20 cellular contexts compared by ENCODE assay signal in genomic region chr19:33284146-33284643, GRCh38. TPM values are rescaled to one million over a fixed set of nuclear protein-coding genes. Genes with fewer than 3 reads are reported as not detected.
DNase-seq lines count a peak whose midpoint lies in the region; ATAC-seq, FAIRE-seq and TF ChIP-seq lines count a peak whose summit lies in the region.
"Had no signal": no experiment of that assay in that cellular context is flagged by ENCODE, and none has a peak within 500 bp of the region (broad histone marks: within the 10 kb centered on the region; RNA-seq: fewer than 3 reads in every experiment).

No MANE protein-coding gene starts in this region.

- H2BK15ac ChIP-seq in neuronal stem cell (ENCODE audit: low read length) (no peak overlapping the region), mesenchymal stem cell (ENCODE audit: low read depth, poor library complexity, severe bottlenecking) (no peak overlapping the region)

- no peak overlapping the region for H3K23ac ChIP-seq in neuronal stem cell (ENCODE audit: low read depth, low read length, poor library complexity)
- H3K23ac ChIP-seq in mesenchymal stem cell (ENCODE audit: low read length in 2 of 2), result no peak overlapping the region

- H3K27ac Mint-ChIP-seq in Caco-2 (ENCODE audit: unreplicated experiment), result peak overlapping the region; percentile 34
- H3K27ac Mint-ChIP-seq: CD4-positive, alpha-beta memory T cell had no signal

- DNase-seq in Caco-2 (no peak), kidney (peak; percentile 32), neuronal stem cell (ENCODE audit: low spot score) (no peak), HPDE6-E6E7 (ENCODE audit: extremely low spot score) (no peak), mesenchymal stem cell (no peak)
- DNase-seq: C1 segment of cervical spinal cord; CD4-positive, alpha-beta memory T cell; COR-L47; DMS153; DND-41; GOT3 had no signal

- H2AK5ac ChIP-seq in neuronal stem cell (ENCODE audit: low read depth, low read length), result no peak overlapping the region
- no peak overlapping the region for H2AK5ac ChIP-seq in mesenchymal stem cell (ENCODE audit: low read length, severe bottlenecking)

- POLR2A ChIA-PET in Caco-2 (lab: Charles Lee) (interaction anchor here (1.5 kb wide), 1 partner anchor 18 kb away, joined by 4 read pairs; the partner anchor contains the start of gene CEBPA), HEK293 (lab: Yijun Ruan, JAX) (interaction anchor here (1.3 to 1.4 kb wide), 3 partner anchors 14 to 89 kb away, joined by 4 to 6 read pairs (median 6); partner anchors contain the start of gene CEBPG)

- H3K4me1 Mint-ChIP-seq in Caco-2 (ENCODE audit: low read depth, unreplicated experiment), result peaks cover 39% of the 10 kb centered on the region

- H4K8ac ChIP-seq in neuronal stem cell (ENCODE audit: low read depth, low read length) (no peak overlapping the region), mesenchymal stem cell (ENCODE audit: low read length) (no peak overlapping the region)

- no CpG with 5 or more reads among the region's 12 CpGs for WGBS in neuronal stem cell (ENCODE audit: extremely low coverage in 2 of 2, insufficient read length in 2 of 2, insufficient replicate concordance in 1 of 2), 2 donors
- 88% methylated on average over 12 of the region's 12 CpGs for WGBS in mesenchymal stem cell

- H3K4me1 ChIP-seq in Caco-2 (peaks cover 38% of the 10 kb centered on the region), HEK293 (ENCODE audit: control insufficient read depth, insufficient read depth, low read length) (peaks cover 2% of the 10 kb centered on the region; the same call in 1 of the 2 replicates), kidney (ENCODE audit: control insufficient read depth in 1 of 2, insufficient read depth in 1 of 2, low read depth in 1 of 2, low read length in 2 of 2) (no peaks in the 10 kb centered on the region), neuronal stem cell (ENCODE audit: control insufficient read depth in 2 of 2, insufficient read depth in 1 of 2, low read depth in 1 of 2, low read length in 2 of 2) (peaks cover 6 to 15% of the 10 kb centered on the region in 2 donors), mesenchymal stem cell (ENCODE audit: control insufficient read depth, insufficient read depth, low read depth, low read length) (peaks cover 24% of the 10 kb centered on the region)
- H3K4me1 ChIP-seq: HAP-1 had no signal

- H2BK120ac ChIP-seq in neuronal stem cell (ENCODE audit: low read depth, low read length) (no peak overlapping the region), mesenchymal stem cell (ENCODE audit: low read depth, low read length) (no peak overlapping the region)

- no peaks in the 10 kb centered on the region for H3K27me3 Mint-ChIP-seq in Caco-2 (ENCODE audit: insufficient read depth, unreplicated experiment)
- H3K27me3 Mint-ChIP-seq: CD4-positive, alpha-beta memory T cell had no signal

- H3K4me3 ChIP-seq in Caco-2 (ENCODE audit: low read depth, low read length) (no peak overlapping the region), HEK293 (ENCODE audit: low read depth, low read length) (no peak overlapping the region), kidney (ENCODE audit: low read length in 2 of 2) (no peak overlapping the region), neuronal stem cell (ENCODE audit: low read length in 2 of 2) (no peak overlapping the region), mesenchymal stem cell (ENCODE audit: insufficient read depth in 1 of 2, low read depth in 1 of 2, low read length in 2 of 2) (no peak overlapping the region)
- H3K4me3 ChIP-seq: HAP-1 had no signal

- H3K14ac ChIP-seq in neuronal stem cell (ENCODE audit: low read length), result no peak overlapping the region
- no peak overlapping the region for H3K14ac ChIP-seq in mesenchymal stem cell (ENCODE audit: low read length in 2 of 2)

- H3K36me3 Mint-ChIP-seq in Caco-2 (ENCODE audit: insufficient read depth, unreplicated experiment), result peaks cover 10% of the 10 kb centered on the region

- peak overlapping the region; percentile 5 for H3K18ac ChIP-seq in neuronal stem cell (ENCODE audit: low read length)
- no peak overlapping the region for H3K18ac ChIP-seq in mesenchymal stem cell (ENCODE audit: low read depth in 1 of 2, low read length in 2 of 2)

- H3K27me3 ChIP-seq in Caco-2 (replicated peaks; ENCODE audit: control insufficient read depth, insufficient read depth, low read length) (no peaks in the 10 kb centered on the region), neuronal stem cell (ENCODE audit: control insufficient read depth in 3 of 3, insufficient read depth in 3 of 3, low read depth in 1 of 3, low read length in 3 of 3) (peaks cover 0 to 27% (median 0%) of the 10 kb centered on the region in 3 experiments), mesenchymal stem cell (ENCODE audit: control insufficient read depth in 1 of 2, insufficient read depth in 1 of 2, low read length in 2 of 2) (peaks cover 0 to 19% of the 10 kb centered on the region in 2 experiments)

- H3K36me3 ChIP-seq in Caco-2 (ENCODE audit: control insufficient read depth, insufficient read depth, low read length) (no peaks in the 10 kb centered on the region), HEK293 (ENCODE audit: control insufficient read depth in 2 of 2, insufficient read depth in 1 of 2, low read length in 2 of 2) (no peaks in the 10 kb centered on the region), kidney (ENCODE audit: control insufficient read depth in 1 of 2, insufficient read depth in 2 of 2, low read length in 2 of 2) (no peaks in the 10 kb centered on the region), neuronal stem cell (replicated peaks in 1 of 2; ENCODE audit: control insufficient read depth in 2 of 2, insufficient read depth in 2 of 2, low read length in 2 of 2) (no peaks in the 10 kb centered on the region), mesenchymal stem cell (ENCODE audit: control insufficient read depth in 1 of 2, insufficient read depth in 2 of 2, low read depth in 1 of 2, low read length in 2 of 2) (no peaks in the 10 kb centered on the region)
- H3K36me3 ChIP-seq: HAP-1 had no signal

- H3K9me3 Mint-ChIP-seq in Caco-2 (ENCODE audit: unreplicated experiment), result peaks cover 20% of the 10 kb centered on the region

- no peak overlapping the region for H3K4ac ChIP-seq in neuronal stem cell (ENCODE audit: low read length)
- no peak overlapping the region for H3K4ac ChIP-seq in mesenchymal stem cell (ENCODE audit: low read depth in 1 of 2, low read length in 2 of 2)

- no peaks in the 10 kb centered on the region for H3K79me1 ChIP-seq in neuronal stem cell (ENCODE audit: low read depth, low read length)
- H3K79me1 ChIP-seq in mesenchymal stem cell (replicated peaks; ENCODE audit: low read length, poor library complexity, severe bottlenecking), result no peaks in the 10 kb centered on the region

- ATAC-seq in HG02938 (IDR thresholded peaks at IDR 0.05; ENCODE audit: unreplicated experiment) (no peak), HG03457 (IDR thresholded peaks at IDR 0.05; ENCODE audit: unreplicated experiment) (no peak)

- peaks cover 8% of the 10 kb centered on the region for H3K9me3 ChIP-seq in Caco-2
- H3K9me3 ChIP-seq in HEK293 (ENCODE audit: control insufficient read depth, insufficient read depth, low read depth, low read length), result no peaks in the 10 kb centered on the region; the same call in 1 of the 2 replicates
- no peaks in the 10 kb centered on the region for H3K9me3 ChIP-seq in kidney (ENCODE audit: control insufficient read depth in 1 of 2, low read length in 2 of 2)
- peaks cover 0 to 1% of the 10 kb centered on the region in 2 donors for H3K9me3 ChIP-seq in neuronal stem cell (replicated peaks in 1 of 2; ENCODE audit: control insufficient read depth in 2 of 2, insufficient read depth in 1 of 2, low read depth in 1 of 2, low read length in 2 of 2)
- peaks cover 16% of the 10 kb centered on the region for H3K9me3 ChIP-seq in mesenchymal stem cell (ENCODE audit: control insufficient read depth, low read length)

- no TSS peak for BruUV-seq in Caco-2 (replicated peaks; lab: Mats Ljungman, UMichigan)

- CTCF ChIA-PET in Caco-2 (lab: Charles Lee), result interaction anchor here (0.6 to 0.8 kb wide), 3 partner anchors 8 to 49 kb away, joined by 3 to 8 read pairs (median 3); no protein-coding TSS in a partner anchor
- CTCF ChIA-PET in HEK293 (lab: Yijun Ruan, JAX), result interaction anchor here (0.7 to 2.4 kb wide), 7 partner anchors 18 to 790 kb away, joined by 3 to 11 read pairs (median 4); partner anchors contain the start of gene CEBPA

- no peak overlapping the region for H4K91ac ChIP-seq in neuronal stem cell (ENCODE audit: low read depth, low read length, poor library complexity)
- no peak overlapping the region for H4K91ac ChIP-seq in mesenchymal stem cell (ENCODE audit: low read length)

- no peak overlapping the region for H2AFZ ChIP-seq in neuronal stem cell (ENCODE audit: low read length)
- H2AFZ ChIP-seq in mesenchymal stem cell (ENCODE audit: low read depth, low read length), result no peak overlapping the region

- FAIRE-seq in kidney (lab: Jason Lieb, UNC), result no peak
- FAIRE-seq: G401.6, GM12892, H54 had no signal

- H2BK12ac ChIP-seq in neuronal stem cell (ENCODE audit: low read length) (no peak overlapping the region), mesenchymal stem cell (ENCODE audit: low read length in 2 of 2) (no peak overlapping the region)

- no peak overlapping the region for H3K27ac ChIP-seq in HEK293 (ENCODE audit: extremely low read depth, low read depth, low read length)
- H3K27ac ChIP-seq in kidney (ENCODE audit: low read depth in 2 of 2, low read length in 2 of 2), result no peak overlapping the region
- H3K27ac ChIP-seq in neuronal stem cell (replicated peaks; ENCODE audit: low read length), result no peak overlapping the region
- H3K27ac ChIP-seq in mesenchymal stem cell (ENCODE audit: low read length, poor library complexity, severe bottlenecking), result no peak overlapping the region

- no peak overlapping the region for H3K4me2 ChIP-seq in neuronal stem cell (ENCODE audit: insufficient read depth, low read length, poor library complexity, severe bottlenecking)
- H3K4me2 ChIP-seq in mesenchymal stem cell (ENCODE audit: low read length, poor library complexity, severe bottlenecking), result no peak overlapping the region

- H3K9ac ChIP-seq in kidney (ENCODE audit: low read length in 2 of 2) (no peak overlapping the region), neuronal stem cell (ENCODE audit: low read depth, low read length, poor library complexity) (no peak overlapping the region), mesenchymal stem cell (ENCODE audit: low read length) (no peak overlapping the region)

- H2BK5ac ChIP-seq in neuronal stem cell (ENCODE audit: low read length), result peak overlapping the region; percentile 44
- no peak overlapping the region for H2BK5ac ChIP-seq in mesenchymal stem cell (ENCODE audit: low read depth, low read length, poor library complexity, severe bottlenecking)

- H3K4me3 Mint-ChIP-seq in Caco-2 (ENCODE audit: unreplicated experiment), result no peak overlapping the region
- H3K4me3 Mint-ChIP-seq: CD4-positive, alpha-beta memory T cell had no signal

- intact Hi-C loops in Caco-2 (cut with micrococcal nuclease; ENCODE audit: unreplicated experiment) (no loop called here), kidney (cut with DNase I) (no loop called here)

- TF ChIP-seq CTCF in Caco-2 (IDR thresholded peaks at IDR 0.05; ENCODE audit: insufficient read depth in 1 of 2, low read depth in 1 of 2, low read length in 1 of 2, severe bottlenecking in 1 of 2, unreplicated experiment in 1 of 2), result no peak
- TF ChIP-seq CTCF in HEK293 (tag by site-specific recombination; IDR thresholded peaks at IDR 0.05), result no peak
- no peak for TF ChIP-seq CTCF in kidney (IDR thresholded peaks at IDR 0.05; ENCODE audit: borderline replicate concordance, extremely low read depth, insufficient read depth)

RNA-seq across cellular contexts. Expression of gene CEBPA, which starts 18.1 kb away (rescaled TPM):
- total RNA-seq in Caco-2 (2022), result 97.9 and 110 TPM in 2 replicates
- total RNA-seq in kidney, result 7.1 TPM
- polyA plus RNA-seq in kidney (ENCODE audit: insufficient read depth, low read depth, low replicate concordance), result 6.6 TPM
- 0.78 TPM for polyA plus RNA-seq in neuronal stem cell (2013, experiment 1 of 2)
- polyA plus RNA-seq in neuronal stem cell (2013, experiment 2 of 2), result 0.96 TPM
- 0.03 TPM for polyA plus RNA-seq in mesenchymal stem cell (2013, experiment 1 of 2)
- 0.07 TPM for polyA plus RNA-seq in mesenchymal stem cell (2013, experiment 2 of 2)

RNA-seq across cellular contexts. Expression of gene SLC7A10, which starts 58.5 kb away (rescaled TPM):
- total RNA-seq in Caco-2 (2022) (not detected in 2 replicates), kidney (not detected)
- 0.41 TPM for polyA plus RNA-seq in kidney (ENCODE audit: insufficient read depth, low read depth, low replicate concordance)
- polyA plus RNA-seq in neuronal stem cell (2013, experiment 1 of 2), result 1.1 TPM
- 0.97 TPM for polyA plus RNA-seq in neuronal stem cell (2013, experiment 2 of 2)
- polyA plus RNA-seq in mesenchymal stem cell (2013, experiment 1 of 2), result 0.14 TPM
- 0.18 TPM for polyA plus RNA-seq in mesenchymal stem cell (2013, experiment 2 of 2)
- total RNA-seq: A172; CD4-positive, alpha-beta memory T cell had no signal
- polyA plus RNA-seq: BJ; CD4-positive, alpha-beta memory T cell had no signal

Comparison
In these comparisons a context has a peak if more than half of its experiments do, and no peak if none do; other contexts are left out.
1. RNA of gene CEBPA, which starts 18.1 kb away (total RNA-seq): 97.9 to 110 TPM in Caco-2; 7.1 TPM in kidney (single experiment); every median in the first group is over 10 times any median in the second.